ENCODE assay signal across 8 cellular contexts in genomic region chr7:113118074-113118959, GRCh38. TPM values are rescaled to one million over a fixed set of nuclear protein-coding genes. Genes with fewer than 3 reads are reported as not detected.
DNase-seq lines count a peak whose midpoint lies in the region; ATAC-seq and TF ChIP-seq lines count a peak whose summit lies in the region.

Gene SMIM30 (minus strand): TSS chr7:113118554. CDS start chr7:113117578, 976 bp downstream.

- peak within 1 kb of the TSS; percentile 79; the same call in 1 of the 2 replicates for H3K56ac ChIP-seq in IMR-90 (ENCODE audit: extremely low read depth, insufficient read depth, low read length)

- peak; percentile 14 for TF ChIP-seq RAD21 in IMR-90 (IDR thresholded peaks at IDR 0.05; ENCODE audit: low read length)

- no peak within 1 kb of the TSS for H2AK9ac ChIP-seq in IMR-90 (replicated peaks; ENCODE audit: low read depth, low read length, poor library complexity)

- H3K9me3 ChIP-seq in IMR-90 (ENCODE audit: control insufficient read depth, insufficient read depth, low read length) (no peaks in the 10 kb centered on the region), mucosa of rectum (ENCODE audit: control insufficient read depth in 2 of 2, low read length in 2 of 2) (no peaks in the 10 kb centered on the region)

- 11% methylated on average over 3 of the region's 35 CpGs; no CpG with 5 or more reads in 1 of the 2 experiments for WGBS in IMR-90 (ENCODE audit: extremely low coverage in 2 of 2, insufficient read length in 1 of 2), 2 experiments

- H3K4me3 ChIP-seq in IMR-90 (ENCODE audit: insufficient read depth, low read depth, low read length) = peak within 1 kb of the TSS; percentile 73
- H3K4me3 ChIP-seq in epithelial cell of proximal tubule (ENCODE audit: low read depth, low read length) = peak within 1 kb of the TSS; percentile 72
- peak within 1 kb of the TSS; percentile 77 to 89 for H3K4me3 ChIP-seq in mucosa of rectum (ENCODE audit: low read length in 2 of 2)

- peak within 1 kb of the TSS; percentile 82 for H3K9ac ChIP-seq in IMR-90 (ENCODE audit: low read depth, low read length)
- H3K9ac ChIP-seq in mucosa of rectum (ENCODE audit: low read depth in 1 of 2, low read length in 2 of 2) = peak within 1 kb of the TSS; percentile 53 to 54

- ATAC-seq in GM21528 (IDR thresholded peaks at IDR 0.05; ENCODE audit: low FRiP score, unreplicated experiment) = peak; percentile 99
- ATAC-seq in IMR-90 (ENCODE audit: low read depth) = peak; percentile 100

- no peaks in the 10 kb centered on the region for H4K20me1 ChIP-seq in IMR-90 (ENCODE audit: insufficient read depth, low read length)

- H2BK5ac ChIP-seq in IMR-90 (ENCODE audit: low read depth, low read length, poor library complexity, severe bottlenecking) = peak within 1 kb of the TSS; percentile 86

- H2BK15ac ChIP-seq in IMR-90 (ENCODE audit: low read depth, low read length) = no peak within 1 kb of the TSS

- peak within 1 kb of the TSS; percentile 32 to 81 for H4K8ac ChIP-seq in IMR-90 (ENCODE audit: low read depth in 2 of 2, low read length in 2 of 2)

- CTCF ChIA-PET in IMR-90 (lab: Yijun Ruan, JAX) = interaction anchor here (0.7 kb wide), 1 partner anchor 15 kb away, joined by 3 read pairs; no protein-coding TSS in a partner anchor

- H3K4me1 ChIP-seq in IMR-90 (ENCODE audit: control insufficient read depth, insufficient read depth, low read length) (no peaks in the 10 kb centered on the region; the same call in 1 of the 2 replicates), mucosa of rectum (ENCODE audit: control insufficient read depth in 2 of 2, insufficient read depth in 2 of 2, low read length in 2 of 2) (peaks cover 2 to 3% of the 10 kb centered on the region in 2 donors)

- H3K14ac ChIP-seq in IMR-90 (replicated peaks; ENCODE audit: low read depth, low read length) = peak within 1 kb of the TSS; percentile 62

- H3K79me1 ChIP-seq in IMR-90 (ENCODE audit: low read depth in 1 of 2, low read length in 2 of 2) = peaks cover 3 to 12% of the 10 kb centered on the region in 2 experiments; a peak in 2 of 4 replicates

- TF ChIP-seq CTCF in IMR-90 (conservative IDR thresholded peaks at IDR 0.05; ENCODE audit: low read depth, low read length) (no peak), epithelial cell of proximal tubule (conservative IDR thresholded peaks at IDR 0.05; ENCODE audit: low read depth, low read length) (no peak)

- peak; percentile 98 for DNase-seq in DMS 273 (lab: John Stamatoyannopoulos, UW; ENCODE audit: unreplicated experiment)
- peak; percentile 84 for DNase-seq in IMR-90
- DNase-seq in OCI-M2 (lab: John Stamatoyannopoulos, UW; ENCODE audit: unreplicated experiment) = peak; percentile 97
- DNase-seq in activated T-cell treated with anti-CD3 and anti-CD28 coated beads for 4 hours = peak; percentile 79
- no peak for DNase-seq in epithelial cell of proximal tubule (ENCODE audit: low read depth)
- DNase-seq in stimulated activated CD8-positive, alpha-beta memory T cell treated with anti-CD3 and anti-CD28 coated beads, Interleukin-4, amount 100 ng/mL, for 48 hours = peak; percentile 89

- H3K36me3 ChIP-seq in IMR-90 (ENCODE audit: control insufficient read depth, insufficient read depth, low read length) = no peaks in the 10 kb centered on the region; the same call in 1 of the 2 replicates
- no peaks in the 10 kb centered on the region for H3K36me3 ChIP-seq in mucosa of rectum (ENCODE audit: control insufficient read depth in 2 of 2, insufficient read depth in 2 of 2, low read length in 2 of 2)

- BruUV-seq in IMR-90 (replicated peaks; lab: Mats Ljungman, UMichigan) = no TSS peak

- H3K27ac ChIP-seq in IMR-90 (ENCODE audit: insufficient read depth, low read length) = peak within 1 kb of the TSS; percentile 67
- peak within 1 kb of the TSS in 1 of 2 donors; percentile 64 for H3K27ac ChIP-seq in mucosa of rectum (ENCODE audit: low read depth in 2 of 2, low read length in 2 of 2)

- peak within 1 kb of the TSS; percentile 61; the same call in 1 of the 2 replicates for H3K18ac ChIP-seq in IMR-90 (ENCODE audit: low read depth, low read length)

- intact Hi-C loops in IMR-90 (cut with micrococcal nuclease) = no loop called here

- H3K9me1 ChIP-seq in IMR-90 (ENCODE audit: insufficient read depth, low read length) = no peaks in the 10 kb centered on the region; the same call in 1 of the 2 replicates

- peak within 1 kb of the TSS; percentile 59 for H2AFZ ChIP-seq in IMR-90 (replicated peaks; ENCODE audit: low read length, poor library complexity)

- in situ Hi-C loops in IMR-90 (cut with MboI; ENCODE audit: low sequenced_read_pairs) = no loop called here

- no peak within 1 kb of the TSS for H2BK20ac ChIP-seq in IMR-90 (ENCODE audit: low read depth, low read length)

- peak within 1 kb of the TSS; percentile 79 for H3K4me2 ChIP-seq in IMR-90 (ENCODE audit: low read depth, low read length)

- POLR2A ChIA-PET in IMR-90 (lab: Charles Lee; ENCODE audit: unreplicated experiment) = interaction anchor here (0.6 kb wide), 4 partner anchors 13 to 188 kb away, joined by 6 to 17 read pairs (median 10); no protein-coding TSS in a partner anchor

- peak within 1 kb of the TSS; percentile 33; the same call in 1 of the 2 replicates for H2BK120ac ChIP-seq in IMR-90 (ENCODE audit: low read depth, low read length)

- peak within 1 kb of the TSS; percentile 62; the same call in 1 of the 2 replicates for H3K4ac ChIP-seq in IMR-90 (ENCODE audit: low read depth, low read length)

- H4K91ac ChIP-seq in IMR-90 (ENCODE audit: insufficient read depth, low read depth, low read length) = no peak within 1 kb of the TSS

- H3K23ac ChIP-seq in IMR-90 (ENCODE audit: low read depth, low read length) = peak within 1 kb of the TSS; percentile 68; the same call in 1 of the 2 replicates

- H3K27me3 ChIP-seq in IMR-90 (ENCODE audit: control insufficient read depth, insufficient read depth, low read length) = no peaks in the 10 kb centered on the region
- H3K27me3 ChIP-seq in mucosa of rectum (ENCODE audit: control insufficient read depth in 2 of 2, insufficient read depth in 2 of 2, low read length in 2 of 2) = no peaks in the 10 kb centered on the region

- dilution Hi-C loops in IMR-90 (cut with HindIII; ENCODE audit: low sequenced_read_pairs, unreplicated experiment) = no loop called here

- H2AK5ac ChIP-seq in IMR-90 (ENCODE audit: low read depth, low read length) = peak within 1 kb of the TSS; percentile 68; the same call in 1 of the 2 replicates

- H4K5ac ChIP-seq in IMR-90 (ENCODE audit: low read depth, low read length) = peak within 1 kb of the TSS; percentile 73

- TF ChIP-seq POLR2A in IMR-90 (IDR thresholded peaks at IDR 0.05; ENCODE audit: low read depth, low read length) = no peak; the same call in 1 of the 2 replicates

TF ChIP-seq in IMR-90, 13 proteins besides CTCF, POLR2A, EP300 and RAD21:
- TF ChIP-seq MXI1 (IDR thresholded peaks at IDR 0.05; ENCODE audit: borderline replicate concordance, low read depth, low read length) (peak; percentile 84; the same call in 1 of the 2 replicates), MAZ (IDR thresholded peaks at IDR 0.05; ENCODE audit: borderline replicate concordance, low read depth, low read length) (peak; percentile 65; the same call in 1 of the 2 replicates), FOS (IDR thresholded peaks at IDR 0.05; ENCODE audit: low read depth, low read length) (no peak)
TF ChIP-seq in IMR-90: peak in this region for 2.

RNA-seq across cellular contexts. Expression of gene SMIM30, which starts in this region (rescaled TPM):
- total RNA-seq in IMR-90 (2012; rRNA removed) (47.7 and 51.7 TPM in 2 replicates), epithelial cell of proximal tubule (43.3 and 51.9 TPM in 2 replicates)
- polyA plus RNA-seq in IMR-90 (2012; rRNA removed) = 24.9 and 31.6 TPM in 2 replicates
- polyA plus RNA-seq in IMR-90 (2012; cell fraction: cytosol; rRNA removed) = 8.3 and 9.9 TPM in 2 replicates
- 1.1 and 12.2 TPM in 2 replicates for polyA plus RNA-seq in IMR-90 (2012; cell fraction: nucleus; rRNA removed; ENCODE audit: low replicate concordance)
